Comparison of ENCODE assay signal across 1 cellular context in the genomic region with DNA sequence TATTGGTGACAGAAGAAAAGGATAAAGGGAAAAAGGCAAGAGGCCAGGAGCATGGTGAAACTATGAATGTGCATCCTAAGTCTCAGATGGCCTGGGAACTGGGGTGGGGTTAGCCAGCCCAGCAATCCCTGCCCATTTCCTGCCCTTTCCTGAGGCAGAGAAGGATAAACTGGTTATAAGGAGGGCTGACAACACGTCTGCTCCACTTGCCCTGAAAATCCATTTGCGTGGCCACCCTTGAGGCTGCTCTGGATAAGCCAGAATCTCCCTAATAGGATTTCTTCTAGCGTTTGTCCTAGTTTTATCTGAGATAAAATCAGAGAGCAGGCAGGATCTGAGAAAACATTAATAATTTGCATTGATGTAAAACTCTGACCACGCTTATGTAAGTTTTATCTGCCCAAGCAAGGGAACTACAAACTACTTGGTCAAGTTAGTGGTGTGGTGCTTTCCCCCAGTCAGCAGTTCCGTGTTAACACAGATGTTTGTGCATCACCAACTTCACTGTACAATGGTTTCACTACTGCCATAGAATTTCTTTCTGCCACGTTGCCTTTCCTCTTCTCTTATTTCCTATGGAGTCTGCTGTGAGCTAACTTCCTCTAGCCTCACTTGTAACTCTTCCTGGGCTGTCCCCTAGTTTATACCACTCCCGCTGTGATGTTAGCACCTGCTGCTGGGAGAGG.
TF ChIP-seq lines count a peak whose summit lies in the region.

No MANE protein-coding gene starts in this region.

TF ChIP-seq in GM12878, 131 proteins besides CTCF, POLR2A, EP300 and RAD21 (continued from another document and continues in another):
- TF ChIP-seq, protein P1, sequence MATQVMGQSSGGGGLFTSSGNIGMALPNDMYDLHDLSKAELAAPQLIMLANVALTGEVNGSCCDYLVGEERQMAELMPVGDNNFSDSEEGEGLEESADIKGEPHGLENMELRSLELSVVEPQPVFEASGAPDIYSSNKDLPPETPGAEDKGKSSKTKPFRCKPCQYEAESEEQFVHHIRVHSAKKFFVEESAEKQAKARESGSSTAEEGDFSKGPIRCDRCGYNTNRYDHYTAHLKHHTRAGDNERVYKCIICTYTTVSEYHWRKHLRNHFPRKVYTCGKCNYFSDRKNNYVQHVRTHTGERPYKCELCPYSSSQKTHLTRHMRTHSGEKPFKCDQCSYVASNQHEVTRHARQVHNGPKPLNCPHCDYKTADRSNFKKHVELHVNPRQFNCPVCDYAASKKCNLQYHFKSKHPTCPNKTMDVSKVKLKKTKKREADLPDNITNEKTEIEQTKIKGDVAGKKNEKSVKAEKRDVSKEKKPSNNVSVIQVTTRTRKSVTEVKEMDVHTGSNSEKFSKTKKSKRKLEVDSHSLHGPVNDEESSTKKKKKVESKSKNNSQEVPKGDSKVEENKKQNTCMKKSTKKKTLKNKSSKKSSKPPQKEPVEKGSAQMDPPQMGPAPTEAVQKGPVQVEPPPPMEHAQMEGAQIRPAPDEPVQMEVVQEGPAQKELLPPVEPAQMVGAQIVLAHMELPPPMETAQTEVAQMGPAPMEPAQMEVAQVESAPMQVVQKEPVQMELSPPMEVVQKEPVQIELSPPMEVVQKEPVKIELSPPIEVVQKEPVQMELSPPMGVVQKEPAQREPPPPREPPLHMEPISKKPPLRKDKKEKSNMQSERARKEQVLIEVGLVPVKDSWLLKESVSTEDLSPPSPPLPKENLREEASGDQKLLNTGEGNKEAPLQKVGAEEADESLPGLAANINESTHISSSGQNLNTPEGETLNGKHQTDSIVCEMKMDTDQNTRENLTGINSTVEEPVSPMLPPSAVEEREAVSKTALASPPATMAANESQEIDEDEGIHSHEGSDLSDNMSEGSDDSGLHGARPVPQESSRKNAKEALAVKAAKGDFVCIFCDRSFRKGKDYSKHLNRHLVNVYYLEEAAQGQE (IDR thresholded peaks at IDR 0.05; ENCODE audit: low read depth, low read length): no peak
- no peak for TF ChIP-seq NRF1 (conservative IDR thresholded peaks at IDR 0.05; ENCODE audit: low read depth, low read length)
- TF ChIP-seq, protein P2, sequence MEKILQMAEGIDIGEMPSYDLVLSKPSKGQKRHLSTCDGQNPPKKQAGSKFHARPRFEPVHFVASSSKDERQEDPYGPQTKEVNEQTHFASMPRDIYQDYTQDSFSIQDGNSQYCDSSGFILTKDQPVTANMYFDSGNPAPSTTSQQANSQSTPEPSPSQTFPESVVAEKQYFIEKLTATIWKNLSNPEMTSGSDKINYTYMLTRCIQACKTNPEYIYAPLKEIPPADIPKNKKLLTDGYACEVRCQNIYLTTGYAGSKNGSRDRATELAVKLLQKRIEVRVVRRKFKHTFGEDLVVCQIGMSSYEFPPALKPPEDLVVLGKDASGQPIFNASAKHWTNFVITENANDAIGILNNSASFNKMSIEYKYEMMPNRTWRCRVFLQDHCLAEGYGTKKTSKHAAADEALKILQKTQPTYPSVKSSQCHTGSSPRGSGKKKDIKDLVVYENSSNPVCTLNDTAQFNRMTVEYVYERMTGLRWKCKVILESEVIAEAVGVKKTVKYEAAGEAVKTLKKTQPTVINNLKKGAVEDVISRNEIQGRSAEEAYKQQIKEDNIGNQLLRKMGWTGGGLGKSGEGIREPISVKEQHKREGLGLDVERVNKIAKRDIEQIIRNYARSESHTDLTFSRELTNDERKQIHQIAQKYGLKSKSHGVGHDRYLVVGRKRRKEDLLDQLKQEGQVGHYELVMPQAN (conservative IDR thresholded peaks at IDR 0.05): no peak
- TF ChIP-seq EGR1 (IDR thresholded peaks at IDR 0.05; ENCODE audit: borderline replicate concordance in 1 of 2, low read depth in 2 of 2, low read length in 2 of 2): no peak
- TF ChIP-seq JUNB (IDR thresholded peaks at IDR 0.05): no peak
- no peak for TF ChIP-seq RBBP5 (conservative IDR thresholded peaks at IDR 0.05)
- TF ChIP-seq CEBPB (IDR thresholded peaks at IDR 0.05; ENCODE audit: borderline replicate concordance in 1 of 2, low read depth in 2 of 2, low read length in 2 of 2): no peak
- no peak for TF ChIP-seq CHD4 (IDR thresholded peaks at IDR 0.05)
- no peak for TF ChIP-seq HCFC1 (IDR thresholded peaks at IDR 0.05; ENCODE audit: low read length)
- no peak for TF ChIP-seq ZNF274 (IDR thresholded peaks at IDR 0.05; ENCODE audit: insufficient read depth, insufficient read length)
- no peak for TF ChIP-seq MXI1 (IDR thresholded peaks at IDR 0.05; ENCODE audit: low read depth, low read length)
- no peak for TF ChIP-seq ZZZ3 (IDR thresholded peaks at IDR 0.05; ENCODE audit: control insufficient read depth, insufficient read length, low read depth)
- TF ChIP-seq SRF (IDR thresholded peaks at IDR 0.05; ENCODE audit: low read depth in 2 of 2, low read length in 2 of 2): no peak
- 0 out of 2 replicates have a peak, but pooled peaks have one; percentile 38 for TF ChIP-seq RELB (IDR thresholded peaks at IDR 0.05; ENCODE audit: low read depth)
- no peak for TF ChIP-seq HDAC2 (IDR thresholded peaks at IDR 0.05)
- no peak for TF ChIP-seq GATAD2B (conservative IDR thresholded peaks at IDR 0.05; ENCODE audit: low read depth)
- TF ChIP-seq, protein P3, sequence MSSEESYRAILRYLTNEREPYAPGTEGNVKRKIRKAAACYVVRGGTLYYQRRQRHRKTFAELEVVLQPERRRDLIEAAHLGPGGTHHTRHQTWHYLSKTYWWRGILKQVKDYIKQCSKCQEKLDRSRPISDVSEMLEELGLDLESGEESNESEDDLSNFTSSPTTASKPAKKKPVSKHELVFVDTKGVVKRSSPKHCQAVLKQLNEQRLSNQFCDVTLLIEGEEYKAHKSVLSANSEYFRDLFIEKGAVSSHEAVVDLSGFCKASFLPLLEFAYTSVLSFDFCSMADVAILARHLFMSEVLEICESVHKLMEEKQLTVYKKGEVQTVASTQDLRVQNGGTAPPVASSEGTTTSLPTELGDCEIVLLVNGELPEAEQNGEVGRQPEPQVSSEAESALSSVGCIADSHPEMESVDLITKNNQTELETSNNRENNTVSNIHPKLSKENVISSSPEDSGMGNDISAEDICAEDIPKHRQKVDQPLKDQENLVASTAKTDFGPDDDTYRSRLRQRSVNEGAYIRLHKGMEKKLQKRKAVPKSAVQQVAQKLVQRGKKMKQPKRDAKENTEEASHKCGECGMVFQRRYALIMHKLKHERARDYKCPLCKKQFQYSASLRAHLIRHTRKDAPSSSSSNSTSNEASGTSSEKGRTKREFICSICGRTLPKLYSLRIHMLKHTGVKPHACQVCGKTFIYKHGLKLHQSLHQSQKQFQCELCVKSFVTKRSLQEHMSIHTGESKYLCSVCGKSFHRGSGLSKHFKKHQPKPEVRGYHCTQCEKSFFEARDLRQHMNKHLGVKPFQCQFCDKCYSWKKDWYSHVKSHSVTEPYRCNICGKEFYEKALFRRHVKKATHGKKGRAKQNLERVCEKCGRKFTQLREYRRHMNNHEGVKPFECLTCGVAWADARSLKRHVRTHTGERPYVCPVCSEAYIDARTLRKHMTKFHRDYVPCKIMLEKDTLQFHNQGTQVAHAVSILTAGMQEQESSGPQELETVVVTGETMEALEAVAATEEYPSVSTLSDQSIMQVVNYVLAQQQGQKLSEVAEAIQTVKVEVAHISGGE (CRISPR knock-in tag; IDR thresholded peaks at IDR 0.05): no peak
- TF ChIP-seq IRF5 (IDR thresholded peaks at IDR 0.05; ENCODE audit: borderline replicate concordance): no peak
- TF ChIP-seq IKZF2 (IDR thresholded peaks at IDR 0.05): peak; percentile 66 to 74
- TF ChIP-seq RELA (IDR thresholded peaks at IDR 0.05; ENCODE audit: borderline replicate concordance, partially characterized antibody): no peak
- no peak for TF ChIP-seq POLR2AphosphoS2 (IDR thresholded peaks at IDR 0.05; ENCODE audit: low read depth, low read length)
- no peak for TF ChIP-seq TCF3 (IDR thresholded peaks at IDR 0.05; ENCODE audit: borderline replicate concordance, insufficient read depth, low read depth, low read length)
- no peak for TF ChIP-seq SMAD1 (IDR thresholded peaks at IDR 0.05; ENCODE audit: low read depth, partially characterized antibody)
- TF ChIP-seq CUX1 (IDR thresholded peaks at IDR 0.05; ENCODE audit: insufficient replicate concordance, low read depth, low read length): no peak
- no peak for TF ChIP-seq HDGF (IDR thresholded peaks at IDR 0.05)
- no peak for TF ChIP-seq E2F4 (IDR thresholded peaks at IDR 0.05; ENCODE audit: low read depth, low read length)
- TF ChIP-seq SP1 (IDR thresholded peaks at IDR 0.05; ENCODE audit: low read depth, low read length): no peak
- no peak for TF ChIP-seq ZNF384 (IDR thresholded peaks at IDR 0.05; ENCODE audit: borderline replicate concordance, low read depth, low read length)
- TF ChIP-seq RB1 (IDR thresholded peaks at IDR 0.05; ENCODE audit: borderline replicate concordance): no peak
- no peak for TF ChIP-seq IRF3 (IDR thresholded peaks at IDR 0.05)
- no peak for TF ChIP-seq SIN3A (IDR thresholded peaks at IDR 0.05; ENCODE audit: low read depth, low read length)
- no peak for TF ChIP-seq SREBF1 (IDR thresholded peaks at IDR 0.05; ENCODE audit: low read length)
- no peak for TF ChIP-seq FOXK2 (IDR thresholded peaks at IDR 0.05)
- TF ChIP-seq ZNF217 (IDR thresholded peaks at IDR 0.05): 0 out of 2 replicates have a peak, but pooled peaks have one; percentile 27
- TF ChIP-seq IRF4 (IDR thresholded peaks at IDR 0.05; ENCODE audit: low read depth, low read length): no peak
- TF ChIP-seq, protein P4, sequence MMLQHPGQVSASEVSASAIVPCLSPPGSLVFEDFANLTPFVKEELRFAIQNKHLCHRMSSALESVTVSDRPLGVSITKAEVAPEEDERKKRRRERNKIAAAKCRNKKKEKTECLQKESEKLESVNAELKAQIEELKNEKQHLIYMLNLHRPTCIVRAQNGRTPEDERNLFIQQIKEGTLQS (IDR thresholded peaks at IDR 0.05; ENCODE audit: borderline replicate concordance, extremely low read depth, low read depth, low read length): no peak
- TF ChIP-seq GABPA (IDR thresholded peaks at IDR 0.05; ENCODE audit: low read depth): no peak
